Comparison of ENCODE assay signal across 8 cellular contexts in genomic region chr2:26772064-26773001, GRCh38. TPM values are rescaled to one million over a fixed set of nuclear protein-coding genes. Genes with fewer than 3 reads are reported as not detected.
DNase-seq lines count a peak whose midpoint lies in the region; ATAC-seq and TF ChIP-seq lines count a peak whose summit lies in the region.

No MANE protein-coding gene starts in this region.

- no peaks in the 10 kb centered on the region for H3K27me3 ChIP-seq in CD4-positive, CD25-positive, alpha-beta regulatory T cell (ENCODE audit: control insufficient read depth, insufficient read depth, low read length)

- H3K36me3 Mint-ChIP-seq in CD4-positive, CD25-positive, alpha-beta regulatory T cell = peaks cover 7% of the 10 kb centered on the region
- H3K36me3 Mint-ChIP-seq in stimulated activated effector memory CD8-positive, alpha-beta T cell treated with anti-CD3 and anti-CD28 coated beads, Interleukin-12 subunit alpha, Interleukin-12 subunit beta, amount 100 ng/mL, for 72 hours = peaks cover 40% of the 10 kb centered on the region

- no peak overlapping the region for H3K4me3 ChIP-seq in CD4-positive, CD25-positive, alpha-beta regulatory T cell (ENCODE audit: low read depth, low read length)
- no peak overlapping the region for H3K4me3 ChIP-seq in NB4 (ENCODE audit: low read depth, low read length)

- H3K27ac Mint-ChIP-seq in CD4-positive, CD25-positive, alpha-beta regulatory T cell = peak overlapping the region; percentile 87 to 92 (median 89)
- H3K27ac Mint-ChIP-seq in stimulated activated effector memory CD8-positive, alpha-beta T cell treated with anti-CD3 and anti-CD28 coated beads, Interleukin-12 subunit alpha, Interleukin-12 subunit beta, amount 100 ng/mL, for 72 hours = peak overlapping the region; percentile 64

- no peak for TF ChIP-seq POLR2A in NB4 (IDR thresholded peaks at IDR 0.05; ENCODE audit: extremely low read depth, insufficient read length)

- peaks cover 19% of the 10 kb centered on the region for H3K36me3 ChIP-seq in CD4-positive, CD25-positive, alpha-beta regulatory T cell (ENCODE audit: control insufficient read depth, insufficient read depth, low read length)

- peaks cover 9 to 56% (median 37%) of the 10 kb centered on the region in 4 donors for H3K4me1 Mint-ChIP-seq in CD4-positive, CD25-positive, alpha-beta regulatory T cell
- H3K4me1 Mint-ChIP-seq in stimulated activated effector memory CD8-positive, alpha-beta T cell treated with anti-CD3 and anti-CD28 coated beads, Interleukin-12 subunit alpha, Interleukin-12 subunit beta, amount 100 ng/mL, for 72 hours = peaks cover 57% of the 10 kb centered on the region

- no peaks in the 10 kb centered on the region for H3K9me3 Mint-ChIP-seq in CD4-positive, CD25-positive, alpha-beta regulatory T cell
- no peaks in the 10 kb centered on the region for H3K9me3 Mint-ChIP-seq in stimulated activated effector memory CD8-positive, alpha-beta T cell treated with anti-CD3 and anti-CD28 coated beads, Interleukin-12 subunit alpha, Interleukin-12 subunit beta, amount 100 ng/mL, for 72 hours

- H3K4me1 ChIP-seq in CD4-positive, CD25-positive, alpha-beta regulatory T cell (ENCODE audit: control insufficient read depth, insufficient read depth, low read length, poor library complexity, severe bottlenecking) = peaks cover 21% of the 10 kb centered on the region

- no peak overlapping the region for H3K27ac ChIP-seq in CD4-positive, CD25-positive, alpha-beta regulatory T cell (ENCODE audit: insufficient read depth, low read length, poor library complexity, severe bottlenecking)

- H3K27me3 Mint-ChIP-seq in CD4-positive, CD25-positive, alpha-beta regulatory T cell = no peaks in the 10 kb centered on the region

- peak in 2 of 3 donors; percentile 26 to 80 for DNase-seq in CD4-positive, CD25-positive, alpha-beta regulatory T cell
- peak; percentile 88 for DNase-seq in NB4 (ENCODE audit: low read depth)
- peak in 47 of 56 donors; percentile 15 to 89 (median 60) for DNase-seq in amygdala (lab: John Stamatoyannopoulos, UW)
- peak; percentile 71 to 78 for DNase-seq in hippocampal formation (lab: John Stamatoyannopoulos, UW)
- no peak for DNase-seq in stimulated activated effector memory CD8-positive, alpha-beta T cell treated with anti-CD3 and anti-CD28 coated beads, Interleukin-12 subunit alpha, Interleukin-12 subunit beta, amount 100 ng/mL, for 72 hours (ENCODE audit: low spot score in 2 of 2)
- DNase-seq in NCI-H2227 (lab: John Stamatoyannopoulos, UW; ENCODE audit: unreplicated experiment) = no peak
- no peak for DNase-seq in NCI-H187 (lab: John Stamatoyannopoulos, UW)
- no peak for DNase-seq in stimulated activated CD4-positive, alpha-beta T cell treated with anti-CD3 and anti-CD28 coated beads, Interleukin-2, amount 100 ng/mL, for 24 hours

- no peak for TF ChIP-seq CTCF in NB4 (IDR thresholded peaks at IDR 0.05; ENCODE audit: low read depth, low read length)

- ATAC-seq in CD4-positive, CD25-positive, alpha-beta regulatory T cell (ENCODE audit: low read depth in 2 of 2) = peak; percentile 52 to 64
- ATAC-seq in stimulated activated effector memory CD8-positive, alpha-beta T cell treated with anti-CD3 and anti-CD28 coated beads, Interleukin-12 subunit alpha, Interleukin-12 subunit beta, amount 100 ng/mL, for 72 hours = peak; percentile 85

- H3K9me3 ChIP-seq in CD4-positive, CD25-positive, alpha-beta regulatory T cell (ENCODE audit: control insufficient read depth in 2 of 2, low read length in 2 of 2) = no peaks in the 10 kb centered on the region

- H3K4me3 Mint-ChIP-seq in CD4-positive, CD25-positive, alpha-beta regulatory T cell = peak overlapping the region in 3 of 4 donors; percentile 46 to 75 (median 48)
- peak overlapping the region; percentile 13 for H3K4me3 Mint-ChIP-seq in stimulated activated effector memory CD8-positive, alpha-beta T cell treated with anti-CD3 and anti-CD28 coated beads, Interleukin-12 subunit alpha, Interleukin-12 subunit beta, amount 100 ng/mL, for 72 hours

RNA-seq across cellular contexts. Expression of gene SLC35F6, which starts 8.2 kb away (rescaled TPM):
- 21.2 TPM for total RNA-seq in CD4-positive, CD25-positive, alpha-beta regulatory T cell
- polyA plus RNA-seq in CD4-positive, CD25-positive, alpha-beta regulatory T cell = 1 to 10 TPM; 5.7 to 7.9 (median 7.1) TPM

RNA-seq across cellular contexts. Expression of gene CENPA, which starts 13.5 kb away (rescaled TPM):
- total RNA-seq in CD4-positive, CD25-positive, alpha-beta regulatory T cell = 2.0 TPM
- 1 to 10 TPM in 3 of 4 donors, under 1 TPM in 1; 0.54 to 3.9 (median 2.5) TPM for polyA plus RNA-seq in CD4-positive, CD25-positive, alpha-beta regulatory T cell

Comparison
In these comparisons a context has a peak if more than half of its experiments do, and no peak if none do; other contexts are left out.
1. DNase-seq: peak in CD4-positive, CD25-positive, alpha-beta regulatory T cell (2 of 3), NB4 (single experiment), amygdala (47 of 56) and hippocampal formation (2 of 2); none in stimulated activated effector memory CD8-positive, alpha-beta T cell treated with anti-CD3 and anti-CD28 coated beads, Interleukin-12 subunit alpha, Interleukin-12 subunit beta, amount 100 ng/mL, for 72 hours (0 of 2), NCI-H2227 (single experiment), NCI-H187 (0 of 2) and stimulated activated CD4-positive, alpha-beta T cell treated with anti-CD3 and anti-CD28 coated beads, Interleukin-2, amount 100 ng/mL, for 24 hours (0 of 2).